8 cellular contexts compared by ENCODE assay signal in genomic region chr11:64856382-64857227, GRCh38. TPM values are rescaled to one million over a fixed set of nuclear protein-coding genes. Genes with fewer than 3 reads are reported as not detected.
DNase-seq lines count a peak whose midpoint lies in the region; ATAC-seq and TF ChIP-seq lines count a peak whose summit lies in the region.

No MANE protein-coding gene starts in this region.

- H3K36me3 ChIP-seq in left ventricle myocardium inferior (peaks cover 49% of the 10 kb centered on the region), prostate gland (peaks cover 0 to 3% of the 10 kb centered on the region in 2 donors)

- H3K27me3 ChIP-seq in CD4-positive, alpha-beta T cell (ENCODE audit: control insufficient read depth, insufficient read depth, low read length) = no peaks in the 10 kb centered on the region
- H3K27me3 ChIP-seq in left ventricle myocardium inferior (ENCODE audit: low read depth) (no peaks in the 10 kb centered on the region), prostate gland (replicated peaks; ENCODE audit: insufficient read depth) (no peaks in the 10 kb centered on the region)

- peak overlapping the region; percentile 65 for H3K4me3 Mint-ChIP-seq in CD4-positive, alpha-beta T cell
- H3K4me3 Mint-ChIP-seq in activated naive CD4-positive, alpha-beta T cell treated with anti-CD3 and anti-CD28 coated beads for 36 hours = peak overlapping the region; percentile 48

- no peaks in the 10 kb centered on the region for H3K27me3 Mint-ChIP-seq in CD4-positive, alpha-beta T cell
- no peaks in the 10 kb centered on the region for H3K27me3 Mint-ChIP-seq in activated naive CD4-positive, alpha-beta T cell treated with anti-CD3 and anti-CD28 coated beads for 36 hours (ENCODE audit: low read depth)

- POLR2A ChIA-PET in CD4-positive, alpha-beta T cell (lab: Charles Lee) = interaction anchor here (12.4 to 27.2 kb wide), 3 partner anchors 5 to 24 kb away, joined by 293 to 767 read pairs (median 293); partner anchors contain the start of gene EHD1

- H3K4me1 ChIP-seq in left ventricle myocardium inferior (peaks cover 100% of the 10 kb centered on the region), prostate gland (replicated peaks) (no peaks in the 10 kb centered on the region)

- H3K27ac ChIP-seq in CD4-positive, alpha-beta T cell (ENCODE audit: low read depth, low read length) = peak overlapping the region; percentile 59
- H3K27ac ChIP-seq in left ventricle myocardium inferior (replicated peaks) = peak overlapping the region; percentile 93
- H3K27ac ChIP-seq in prostate gland = no peak overlapping the region

- DNase-seq in CD4-positive, alpha-beta T cell = no peak
- peak; percentile 31 for DNase-seq in NCI-H2107 (lab: John Stamatoyannopoulos, UW)
- peak; percentile 91 for DNase-seq in activated naive CD4-positive, alpha-beta T cell treated with anti-CD3 and anti-CD28 coated beads for 36 hours
- no peak for DNase-seq in left ventricle myocardium inferior
- DNase-seq in stimulated activated CD4-positive, alpha-beta T cell treated with anti-CD3 and anti-CD28 coated beads, Interleukin-15, amount 100 ng/mL, for 24 hours = peak; percentile 87
- no peak for DNase-seq in prostate gland (ENCODE audit: low spot score)

- peak overlapping the region; percentile 16 for H3K4me3 ChIP-seq in left ventricle myocardium inferior
- H3K4me3 ChIP-seq in prostate gland = no peak overlapping the region

- no peak for TF ChIP-seq CTCF in CD4-positive, alpha-beta T cell (IDR thresholded peaks at IDR 0.05)
- TF ChIP-seq CTCF in left ventricle myocardium inferior (IDR thresholded peaks at IDR 0.05; ENCODE audit: borderline replicate concordance) (no peak), prostate gland (IDR thresholded peaks at IDR 0.05) (no peak)

- no peak for ATAC-seq in CD4-positive, alpha-beta T cell (ENCODE audit: poor library complexity)
- no peak for ATAC-seq in HG03175 (IDR thresholded peaks at IDR 0.05; ENCODE audit: unreplicated experiment)
- ATAC-seq in HG03139 (IDR thresholded peaks at IDR 0.05; ENCODE audit: unreplicated experiment) = no peak

- H3K36me3 Mint-ChIP-seq in CD4-positive, alpha-beta T cell (ENCODE audit: low read depth) = peaks cover 85% of the 10 kb centered on the region
- peaks cover 66% of the 10 kb centered on the region for H3K36me3 Mint-ChIP-seq in activated naive CD4-positive, alpha-beta T cell treated with anti-CD3 and anti-CD28 coated beads for 36 hours (ENCODE audit: low read depth)

- no peaks in the 10 kb centered on the region for H3K9me3 Mint-ChIP-seq in CD4-positive, alpha-beta T cell
- no peaks in the 10 kb centered on the region for H3K9me3 Mint-ChIP-seq in activated naive CD4-positive, alpha-beta T cell treated with anti-CD3 and anti-CD28 coated beads for 36 hours

- no peaks in the 10 kb centered on the region for H3K9me3 ChIP-seq in CD4-positive, alpha-beta T cell (ENCODE audit: control insufficient read depth, low read length)
- H3K9me3 ChIP-seq in left ventricle myocardium inferior (replicated peaks) = no peaks in the 10 kb centered on the region
- H3K9me3 ChIP-seq in prostate gland = no peaks in the 10 kb centered on the region

- TF ChIP-seq POLR2A in prostate gland (IDR thresholded peaks at IDR 0.05) = no peak

- H3K4me1 Mint-ChIP-seq in CD4-positive, alpha-beta T cell (ENCODE audit: low read depth) = peaks cover 92% of the 10 kb centered on the region
- peaks cover 96% of the 10 kb centered on the region for H3K4me1 Mint-ChIP-seq in activated naive CD4-positive, alpha-beta T cell treated with anti-CD3 and anti-CD28 coated beads for 36 hours (ENCODE audit: low read depth)

- CTCF ChIA-PET in CD4-positive, alpha-beta T cell (lab: Charles Lee) = interaction anchor here (2.9 to 12.7 kb wide), 2 partner anchors 22 to 30 kb away, joined by 12 to 136 read pairs; partner anchors contain the start of gene EHD1
- CTCF ChIA-PET in activated naive CD4-positive, alpha-beta T cell treated with anti-CD3 and anti-CD28 coated beads for 36 hours (lab: Charles Lee) = interaction anchor here (0.6 to 32.9 kb wide), 4 partner anchors 6 to 960 kb away, joined by 3 to 992 read pairs (median 288); partner anchors contain the start of genes CDC42BPG and EHD1

- WGBS in prostate gland = 80% methylated on average over 20 of the region's 20 CpGs

- H3K27ac Mint-ChIP-seq in CD4-positive, alpha-beta T cell = peak overlapping the region; percentile 91
- peak overlapping the region; percentile 89 for H3K27ac Mint-ChIP-seq in activated naive CD4-positive, alpha-beta T cell treated with anti-CD3 and anti-CD28 coated beads for 36 hours

- intact Hi-C loops in CD4-positive, alpha-beta T cell (cut with DNase I, micrococcal nuclease) = no loop called here
- intact Hi-C loops in activated naive CD4-positive, alpha-beta T cell treated with anti-CD3 and anti-CD28 coated beads for 36 hours (cut with micrococcal nuclease) = loop anchor here (1.0 to 5.0 kb wide), 4 partner anchors 9 to 716 kb away; partner anchors contain the start of genes FAM89B and ZNRD2
- intact Hi-C loops in left ventricle myocardium inferior (cut with micrococcal nuclease) = no loop called here
- intact Hi-C loops in prostate gland (cut with DNase I) = loop anchor here (10.0 kb wide), 1 partner anchor 258 kb away; the partner anchor contains the start of genes TM7SF2 and ZNHIT2

RNA-seq across cellular contexts. Expression of gene CDC42BPG, which starts 12.2 kb away (rescaled TPM):
- total RNA-seq in CD4-positive, alpha-beta T cell = 1 to 10 TPM; 6.9 to 9.7 TPM
- total RNA-seq in activated naive CD4-positive, alpha-beta T cell treated with anti-CD3 and anti-CD28 coated beads for 36 hours = under 1 TPM; 0.32 to 0.41 TPM
- total RNA-seq in left ventricle myocardium inferior = 1.1 TPM
- total RNA-seq in prostate gland = 10 to 100 TPM; 17.2 to 24.0 TPM

RNA-seq across cellular contexts. Expression of gene EHD1, which starts 21.8 kb away (rescaled TPM):
- total RNA-seq in CD4-positive, alpha-beta T cell = 100 to 1,000 TPM; 132 to 139 TPM
- 100 to 1,000 TPM; 124 to 132 TPM for total RNA-seq in activated naive CD4-positive, alpha-beta T cell treated with anti-CD3 and anti-CD28 coated beads for 36 hours
- total RNA-seq in left ventricle myocardium inferior (40.3 TPM), prostate gland (100 to 1,000 TPM in 1 of 2 donors, 10 to 100 TPM in 1; 38.8 to 104 TPM)

RNA-seq across cellular contexts. Expression of gene MEN1, which starts 46.3 kb away (rescaled TPM):
- total RNA-seq in CD4-positive, alpha-beta T cell = 10 to 100 TPM; 16.4 to 17.7 TPM
- 10 to 100 TPM; 23.9 TPM for total RNA-seq in activated naive CD4-positive, alpha-beta T cell treated with anti-CD3 and anti-CD28 coated beads for 36 hours
- total RNA-seq in left ventricle myocardium inferior = 8.7 TPM
- total RNA-seq in prostate gland = 10 to 100 TPM; 27.9 to 45.5 TPM

RNA-seq across cellular contexts. Expression of gene MAP4K2, which starts 53.6 kb away (rescaled TPM):
- total RNA-seq in CD4-positive, alpha-beta T cell = 10 to 100 TPM; 71.9 to 74.1 TPM
- total RNA-seq in activated naive CD4-positive, alpha-beta T cell treated with anti-CD3 and anti-CD28 coated beads for 36 hours = 10 to 100 TPM; 69.5 to 73.9 TPM
- total RNA-seq in left ventricle myocardium inferior = 7.5 TPM
- total RNA-seq in prostate gland = 10 to 100 TPM; 10.7 to 35.8 TPM

Comparison
In these comparisons a context has a peak if more than half of its experiments do, and no peak if none do; other contexts are left out.
1. DNase-seq: peak in NCI-H2107 (single experiment), activated naive CD4-positive, alpha-beta T cell treated with anti-CD3 and anti-CD28 coated beads for 36 hours (single experiment) and stimulated activated CD4-positive, alpha-beta T cell treated with anti-CD3 and anti-CD28 coated beads, Interleukin-15, amount 100 ng/mL, for 24 hours (single experiment); none in CD4-positive, alpha-beta T cell (0 of 10), left ventricle myocardium inferior (single experiment) and prostate gland (single experiment).
2. H3K27ac ChIP-seq: peak in CD4-positive, alpha-beta T cell (single experiment) and left ventricle myocardium inferior (single experiment); none in prostate gland (0 of 2).
3. intact Hi-C loops: an anchor here in activated naive CD4-positive, alpha-beta T cell treated with anti-CD3 and anti-CD28 coated beads for 36 hours (1.0 to 5.0 kb wide) and prostate gland (10.0 kb wide); none called in CD4-positive, alpha-beta T cell and left ventricle myocardium inferior.